In the genomic region with DNA sequence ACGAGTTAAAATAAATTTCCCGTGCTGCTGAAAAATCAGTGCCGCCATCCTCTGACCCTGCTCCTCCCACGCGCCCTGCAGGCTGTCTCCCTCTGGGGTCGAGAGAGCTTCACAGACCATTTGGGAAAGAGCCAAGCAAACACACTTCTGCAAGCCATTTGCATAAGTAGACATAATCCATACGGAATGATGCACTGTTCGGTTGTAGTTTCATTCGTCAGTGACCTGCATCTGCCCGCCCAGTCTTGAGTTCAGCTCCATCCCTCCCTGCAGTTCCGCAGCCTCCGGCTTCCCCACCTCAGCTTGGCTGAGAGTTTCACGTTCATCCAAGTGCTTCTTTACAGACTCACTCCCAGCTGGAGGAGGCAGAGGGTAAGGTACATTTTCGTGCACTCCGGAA, we compare ENCODE assay signal across 24 cellular contexts.
DNase-seq lines count a peak whose midpoint lies in the region; TF ChIP-seq lines count a peak whose summit lies in the region.
"Had no signal": no experiment of that assay in that cellular context is flagged by ENCODE, and none has a peak within 500 bp of the region (broad histone marks: within the 10 kb centered on the region; RNA-seq: fewer than 3 reads in every experiment).

No MANE protein-coding gene starts in this region.

- H3K4me1 Mint-ChIP-seq in brain (peaks cover 54% of the 10 kb centered on the region), nephron (peaks cover 70% of the 10 kb centered on the region)
- H3K4me1 Mint-ChIP-seq: activated CD4-positive, alpha-beta T cell treated with anti-CD3 and anti-CD28 coated beads, Interleukin-2, amount 10 ng/mL, durations not matched to agents 7 days and 5 days; stimulated activated naive B cell treated with anti-CD40 and anti-IgM and Interleukin-4, amounts not matched to agents 10 μg/mL and 1 μg/mL and 100 μg/mL, for 72 hours had no signal

- H3K4me3 Mint-ChIP-seq in brain (peak overlapping the region in 1 of 5 experiments; percentile 30), nephron (peak overlapping the region in 2 of 3 experiments; percentile 60 to 79)
- H3K4me3 Mint-ChIP-seq: activated CD4-positive, alpha-beta T cell treated with anti-CD3 and anti-CD28 coated beads, Interleukin-2, amount 10 ng/mL, durations not matched to agents 7 days and 5 days; CD8-positive, alpha-beta T cell; neural crest cell; stimulated activated naive B cell treated with anti-CD40 and anti-IgM and Interleukin-4, amounts not matched to agents 10 μg/mL and 1 μg/mL and 100 μg/mL, for 72 hours had no signal

- H3K27me3 Mint-ChIP-seq in brain (no peaks in the 10 kb centered on the region), nephron (ENCODE audit: low read depth) (no peaks in the 10 kb centered on the region)
- H3K27me3 Mint-ChIP-seq: activated CD4-positive, alpha-beta T cell treated with anti-CD3 and anti-CD28 coated beads, Interleukin-2, amount 10 ng/mL, durations not matched to agents 7 days and 5 days; stimulated activated naive B cell treated with anti-CD40 and anti-IgM and Interleukin-4, amounts not matched to agents 10 μg/mL and 1 μg/mL and 100 μg/mL, for 72 hours had no signal

- no peak overlapping the region for H3K4me2 ChIP-seq in mesendoderm (ENCODE audit: low read length)

- DNase-seq in DMS79 (lab: John Stamatoyannopoulos, UW) (peak; percentile 90), NCI-H187 (lab: John Stamatoyannopoulos, UW) (peak; percentile 69 to 75), amygdala (lab: John Stamatoyannopoulos, UW) (no peak), SKM-1 (lab: John Stamatoyannopoulos, UW; ENCODE audit: unreplicated experiment) (no peak), mesendoderm (no peak)
- DNase-seq: activated CD4-positive, alpha-beta T cell treated with anti-CD3 and anti-CD28 coated beads, Interleukin-2, amount 10 ng/mL, durations not matched to agents 7 days and 5 days; activated effector memory CD4-positive, alpha-beta T cell treated with Interleukin-2 at 50 U/mL for 16 hours; body of pancreas; CD8-positive, alpha-beta T cell; DND-41; effector CD4-positive, alpha-beta T cell; HCEC 1CT; NCI-H2171 treated with DMSO at 0.1 percent for 48 hours; stimulated activated CD4-positive, alpha-beta T cell treated with anti-CD3 and anti-CD28 coated beads, Interleukin-2, amount 100 ng/mL, for 24 hours; stimulated activated naive B cell treated with anti-CD40 and anti-IgM and Interleukin-4, amounts not matched to agents 10 μg/mL and 1 μg/mL and 100 μg/mL, for 72 hours; T-helper 2 cell had no signal

- peaks cover 5% of the 10 kb centered on the region for H3K36me3 ChIP-seq in mesendoderm (ENCODE audit: control insufficient read depth, insufficient read depth, low read length)

- H2AK5ac ChIP-seq in mesendoderm (ENCODE audit: low read length): no peak overlapping the region

- H4K5ac ChIP-seq in mesendoderm (ENCODE audit: low read length): no peak overlapping the region

- H3K56ac ChIP-seq in mesendoderm (ENCODE audit: low read length): no peak overlapping the region

- no peak overlapping the region for H3K27ac ChIP-seq in mesendoderm (ENCODE audit: low read depth, low read length)
- H3K27ac ChIP-seq: body of pancreas, prostate gland, thoracic aorta, VCaP had no signal

- H3K4me3 ChIP-seq in mesendoderm (ENCODE audit: low read length): no peak overlapping the region
- H3K4me3 ChIP-seq: body of pancreas, GM12878, prostate gland, skin epidermis, thoracic aorta had no signal

- no peak overlapping the region for H2BK5ac ChIP-seq in mesendoderm (ENCODE audit: low read length)

- no peaks in the 10 kb centered on the region for H3K27me3 ChIP-seq in mesendoderm (ENCODE audit: insufficient read depth, low read length, poor library complexity)
- H3K27me3 ChIP-seq: body of pancreas had no signal

- TF ChIP-seq CTCF in brain (conservative IDR thresholded peaks at IDR 0.05) (no peak), nephron (IDR thresholded peaks at IDR 0.05; ENCODE audit: unreplicated experiment in 3 of 3) (no peak)

- H3K27ac Mint-ChIP-seq in brain (peak overlapping the region in 4 of 5 experiments; percentile 56 to 87 (median 78)), nephron (peak overlapping the region; percentile 84 to 95 (median 89))
- H3K27ac Mint-ChIP-seq: activated CD4-positive, alpha-beta T cell treated with anti-CD3 and anti-CD28 coated beads, Interleukin-2, amount 10 ng/mL, durations not matched to agents 7 days and 5 days; CD8-positive, alpha-beta T cell; stimulated activated naive B cell treated with anti-CD40 and anti-IgM and Interleukin-4, amounts not matched to agents 10 μg/mL and 1 μg/mL and 100 μg/mL, for 72 hours had no signal

- H4K8ac ChIP-seq in mesendoderm (ENCODE audit: low read depth, low read length): no peak overlapping the region

- no peak overlapping the region for H3K4ac ChIP-seq in mesendoderm (ENCODE audit: low read depth, low read length)

- H2BK15ac ChIP-seq in mesendoderm (replicated peaks; ENCODE audit: low read depth): no peak overlapping the region

- H3K36me3 Mint-ChIP-seq in brain: peaks cover 76% of the 10 kb centered on the region
- H3K36me3 Mint-ChIP-seq in nephron (ENCODE audit: low read depth): peaks cover 67% of the 10 kb centered on the region

- H3K79me2 ChIP-seq in mesendoderm (ENCODE audit: control insufficient read depth, insufficient read depth, low read length): no peaks in the 10 kb centered on the region

- no peaks in the 10 kb centered on the region for H3K79me1 ChIP-seq in mesendoderm (ENCODE audit: low read length)

- no CpG with 5 or more reads among the region's 15 CpGs for WGBS in mesendoderm (ENCODE audit: extremely low coverage, insufficient coverage, low lambda C conversion rate)

- no peak overlapping the region for H2BK120ac ChIP-seq in mesendoderm (ENCODE audit: low read depth, low read length)

- no peaks in the 10 kb centered on the region for H3K4me1 ChIP-seq in mesendoderm (ENCODE audit: control insufficient read depth, low read depth, low read length)
- H3K4me1 ChIP-seq: body of pancreas, prostate gland had no signal

- H3K23ac ChIP-seq in mesendoderm (ENCODE audit: low read length): no peak overlapping the region

- no peak overlapping the region for H3K9ac ChIP-seq in mesendoderm (ENCODE audit: low read length)

- H3K18ac ChIP-seq in mesendoderm (ENCODE audit: low read length): no peak overlapping the region

- no peaks in the 10 kb centered on the region for H3K9me3 Mint-ChIP-seq in brain
- no peaks in the 10 kb centered on the region for H3K9me3 Mint-ChIP-seq in nephron
- H3K9me3 Mint-ChIP-seq: activated CD4-positive, alpha-beta T cell treated with anti-CD3 and anti-CD28 coated beads, Interleukin-2, amount 10 ng/mL, durations not matched to agents 7 days and 5 days; CD8-positive, alpha-beta T cell; neural crest cell; stimulated activated naive B cell treated with anti-CD40 and anti-IgM and Interleukin-4, amounts not matched to agents 10 μg/mL and 1 μg/mL and 100 μg/mL, for 72 hours had no signal

Comparison
In these comparisons a context has a peak if more than half of its experiments do, and no peak if none do; other contexts are left out.
1. DNase-seq: peak in DMS79 (single experiment) and NCI-H187 (2 of 2); none in amygdala (0 of 56), SKM-1 (single experiment) and mesendoderm (single experiment).